In genomic region chr3:23159929-23160328, GRCh38 we compare ENCODE assay signal across 12 cellular contexts. TPM values are rescaled to one million over a fixed set of nuclear protein-coding genes. Genes with fewer than 3 reads are reported as not detected.
DNase-seq lines count a peak whose midpoint lies in the region; ATAC-seq, FAIRE-seq and TF ChIP-seq lines count a peak whose summit lies in the region.
"Had no signal": no experiment of that assay in that cellular context is flagged by ENCODE, and none has a peak within 500 bp of the region (broad histone marks: within the 10 kb centered on the region; RNA-seq: fewer than 3 reads in every experiment).

No MANE protein-coding gene starts in this region.

- H3K27me3 Mint-ChIP-seq in HFFc6 (ENCODE audit: insufficient read depth) (no peaks in the 10 kb centered on the region; the same call in 1 of the 2 replicates), Calu3 (ENCODE audit: unreplicated experiment) (peaks cover 35% of the 10 kb centered on the region)

- no peaks in the 10 kb centered on the region for H3K9me1 ChIP-seq in keratinocyte (ENCODE audit: control insufficient read depth, extremely low read depth, insufficient read depth, low read length)

- peaks cover 36% of the 10 kb centered on the region for H3K4me1 Mint-ChIP-seq in HFFc6 (ENCODE audit: low read depth)
- peaks cover 13% of the 10 kb centered on the region for H3K4me1 Mint-ChIP-seq in Calu3 (ENCODE audit: low read depth, unreplicated experiment)

- no peak overlapping the region for H3K9ac ChIP-seq in keratinocyte (ENCODE audit: control insufficient read depth, extremely low read depth, insufficient read depth, low read length)

- H3K27ac ChIP-seq in body of pancreas (no peak overlapping the region), keratinocyte (ENCODE audit: control insufficient read depth, insufficient read depth, low read length) (peak overlapping the region; percentile 7)

- dilution Hi-C loops in keratinocyte (cut with MboI; ENCODE audit: extremely low pct_ligation_motif_present, low sequenced_read_pairs), result no loop called here

- H3K27ac Mint-ChIP-seq in HFFc6 (peak overlapping the region; percentile 83), Calu3 (ENCODE audit: unreplicated experiment) (no peak overlapping the region)
- H3K27ac Mint-ChIP-seq: CD8-positive, alpha-beta T cell had no signal

- in situ Hi-C loops in ACHN (cut with HindIII; ENCODE audit: low pct_ligation_motif_present, low pct_unique_long_range_greater_than_20kb, low sequenced_read_pairs), result no loop called here

- H2AFZ ChIP-seq in keratinocyte (ENCODE audit: control insufficient read depth, low read length), result no peak overlapping the region

- peak; percentile 86 for DNase-seq in ACHN
- DNase-seq in HFFc6, result peak; percentile 88
- DNase-seq in body of pancreas, result no peak
- DNase-seq in keratinocyte (ENCODE audit: low read depth, low spot score), result peak; percentile 28
- no peak for DNase-seq in erythroblast (lab: John Stamatoyannopoulos, UW)
- no peak for DNase-seq in Calu3
- DNase-seq: activated CD4-positive, alpha-beta T cell treated with anti-CD3 and anti-CD28 coated beads, Interleukin-2, amount 50 U/mL, for 1 hour; CD8-positive, alpha-beta T cell; NCI-H187; stimulated activated CD4-positive, alpha-beta T cell treated with anti-CD3 and anti-CD28 coated beads, Interleukin-2, amount 100 ng/mL, for 24 hours had no signal

- H3K36me3 ChIP-seq in body of pancreas (replicated peaks in 1 of 2; ENCODE audit: insufficient read depth in 1 of 2, low read depth in 2 of 2) (no peaks in the 10 kb centered on the region), keratinocyte (ENCODE audit: control insufficient read depth in 2 of 2, extremely low read depth in 1 of 2, insufficient read depth in 2 of 2, low read length in 2 of 2) (no peaks in the 10 kb centered on the region)

- H3K36me3 Mint-ChIP-seq in HFFc6 (ENCODE audit: low read depth), result peaks cover 4% of the 10 kb centered on the region; the same call in 1 of the 2 replicates
- H3K36me3 Mint-ChIP-seq in Calu3 (ENCODE audit: insufficient read depth, unreplicated experiment), result no peaks in the 10 kb centered on the region
- H3K36me3 Mint-ChIP-seq: CD8-positive, alpha-beta T cell had no signal

- FAIRE-seq in keratinocyte (lab: Jason Lieb, UNC), result peak; percentile 34

- no peak for TF ChIP-seq CTCF in HFFc6 (IDR thresholded peaks at IDR 0.05)
- no peak for TF ChIP-seq CTCF in body of pancreas (IDR thresholded peaks at IDR 0.05)
- no peak for TF ChIP-seq CTCF in keratinocyte (optimal IDR thresholded peaks at IDR 0.05 in 1 of 3, IDR thresholded peaks at IDR 0.05 in 1 of 3, conservative IDR thresholded peaks at IDR 0.05 in 1 of 3; ENCODE audit: extremely low read depth in 1 of 3, insufficient read depth in 2 of 3, low read length in 3 of 3)
- TF ChIP-seq CTCF in Calu3 (IDR thresholded peaks at IDR 0.05; ENCODE audit: unreplicated experiment), result no peak

- peak overlapping the region; percentile 43 for H3K4me3 Mint-ChIP-seq in HFFc6
- no peak overlapping the region for H3K4me3 Mint-ChIP-seq in Calu3 (ENCODE audit: low read depth, unreplicated experiment)
- H3K4me3 Mint-ChIP-seq: CD8-positive, alpha-beta T cell had no signal

- peak overlapping the region; percentile 48 for H3K4me2 ChIP-seq in keratinocyte (ENCODE audit: control insufficient read depth, extremely low read depth, insufficient read depth, low read depth, low read length)

- intact Hi-C loops in body of pancreas (cut with DNase I) (no loop called here), Calu3 (cut with micrococcal nuclease; ENCODE audit: unreplicated experiment) (no loop called here)

- no peaks in the 10 kb centered on the region for H3K27me3 ChIP-seq in body of pancreas
- peaks cover 10% of the 10 kb centered on the region for H3K27me3 ChIP-seq in keratinocyte (ENCODE audit: control insufficient read depth, extremely low read depth, insufficient read depth, low read length)

- H3K79me2 ChIP-seq in keratinocyte (ENCODE audit: control insufficient read depth, insufficient read depth, low read length), result no peaks in the 10 kb centered on the region

- H3K4me3 ChIP-seq in body of pancreas (no peak overlapping the region), keratinocyte (ENCODE audit: control insufficient read depth in 2 of 3, extremely low read depth in 1 of 3, insufficient read depth in 2 of 3, low read depth in 1 of 3, low read length in 3 of 3) (no peak overlapping the region)

- TF ChIP-seq POLR2A in body of pancreas (IDR thresholded peaks at IDR 0.05) (no peak), erythroblast (IDR thresholded peaks at IDR 0.05; ENCODE audit: low read length) (no peak)

- no TSS peak for BruUV-seq in Calu3 (replicated peaks; lab: Mats Ljungman, UMichigan)

- H3K9me3 ChIP-seq in body of pancreas, result no peaks in the 10 kb centered on the region
- H3K9me3 ChIP-seq in keratinocyte (ENCODE audit: control insufficient read depth, low read depth, low read length), result no peaks in the 10 kb centered on the region

- H3K4me1 ChIP-seq in body of pancreas, result no peaks in the 10 kb centered on the region
- H3K4me1 ChIP-seq in keratinocyte (ENCODE audit: control insufficient read depth, extremely low read depth, insufficient read depth, low read length), result peaks cover 20% of the 10 kb centered on the region

- H3K9me3 Mint-ChIP-seq in HFFc6 (no peaks in the 10 kb centered on the region), Calu3 (ENCODE audit: low read depth, unreplicated experiment) (no peaks in the 10 kb centered on the region)
- H3K9me3 Mint-ChIP-seq: CD8-positive, alpha-beta T cell had no signal

- H4K20me1 ChIP-seq in keratinocyte (ENCODE audit: control insufficient read depth, extremely low read depth, insufficient read depth, low read length), result no peaks in the 10 kb centered on the region

- CTCF ChIA-PET in Calu3 (lab: Charles Lee), result no interaction called here

- WGBS in body of pancreas, 2 donors, result 51 to 65% methylated on average over 2 of the region's 2 CpGs

- ATAC-seq in body of pancreas (peak; percentile 33), HG03565 (IDR thresholded peaks at IDR 0.05; ENCODE audit: unreplicated experiment) (no peak), GM18511 (IDR thresholded peaks at IDR 0.05; ENCODE audit: unreplicated experiment) (no peak)
- ATAC-seq: CD8-positive, alpha-beta T cell had no signal

RNA-seq across cellular contexts. Expression of gene UBE2E2, which starts 43.2 kb away (rescaled TPM):
- 10 to 100 TPM; 38.2 to 53.0 (median 47.2) TPM for total RNA-seq in HFFc6 (2021; fragmentation: NEBNext Ultra II Directional; extraction: Animal tissue kit (Norgen Biotek cat#: 25700))
- 10 to 100 TPM in 1 of 2 donors, 1 to 10 TPM in 1; 7.8 to 23.7 TPM for total RNA-seq in body of pancreas
- 49.6 to 63.2 TPM (median 52.9 TPM) in 3 replicates for polyA plus RNA-seq in keratinocyte
- polyA plus RNA-seq in keratinocyte (2011; ENCODE audit: low read depth), result 81.1 TPM
- polyA plus RNA-seq in keratinocyte (2011; cell fraction: cytosol; rRNA removed), result 64.3 and 137 TPM in 2 replicates
- 38.3 and 46.7 TPM in 2 replicates for polyA plus RNA-seq in keratinocyte (2011; cell fraction: nucleus; rRNA removed)
- 33.6 and 64.1 TPM in 2 replicates for polyA plus RNA-seq in keratinocyte (2012; ENCODE audit: low replicate concordance)
- polyA minus RNA-seq in keratinocyte, result 10.0 to 34.2 TPM (median 22.8 TPM) in 3 replicates
- polyA minus RNA-seq in keratinocyte (2011; cell fraction: cytosol; rRNA and poly(A)+ RNA removed), result 48.9 TPM
- 20.2 and 32.4 TPM in 2 replicates for polyA minus RNA-seq in keratinocyte (2011; cell fraction: nucleus; rRNA and poly(A)+ RNA removed)
- 19.1 and 25.1 TPM in 2 replicates for total RNA-seq in Calu3 (2022)

Comparison
In these comparisons a context has a peak if more than half of its experiments do, and no peak if none do; other contexts are left out.
1. DNase-seq: peak in ACHN (single experiment), HFFc6 (single experiment) and keratinocyte (single experiment); none in body of pancreas (0 of 4), erythroblast (0 of 2) and Calu3 (single experiment).